9 cellular contexts compared by ENCODE assay signal in the genomic region with DNA sequence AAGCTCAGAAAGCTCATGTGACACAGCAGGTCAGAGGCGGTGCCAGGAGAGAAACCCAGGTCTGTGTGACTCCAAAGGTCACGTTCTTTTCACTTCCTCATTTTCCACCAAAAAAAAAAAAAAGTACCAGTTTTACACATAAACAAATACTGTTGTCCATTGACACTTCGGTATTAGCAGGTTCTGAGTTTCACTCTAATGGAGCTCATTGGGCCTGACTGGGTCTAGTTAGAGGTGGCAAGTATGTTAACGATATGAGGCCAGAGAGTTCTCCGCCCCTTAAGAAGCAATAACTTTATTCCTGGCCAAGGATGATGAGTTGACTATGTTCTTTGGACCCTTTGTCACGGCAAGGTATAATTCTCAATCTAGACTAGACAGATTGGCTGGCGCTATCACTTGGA. TPM values are rescaled to one million over a fixed set of nuclear protein-coding genes. Genes with fewer than 3 reads are reported as not detected.
A peak's percentile ranks its signal among the peaks of the same experiment; 100 is the strongest.
DNase-seq lines count a peak whose midpoint lies in the region; ATAC-seq and TF ChIP-seq lines count a peak whose summit lies in the region.
"Had no signal": no experiment of that assay in that cellular context is flagged by ENCODE, and none has a peak within 500 bp of the region (broad histone marks: within the 10 kb centered on the region; RNA-seq: fewer than 3 reads in every experiment).

No MANE protein-coding gene starts in this region.

- H3K14ac ChIP-seq in trophoblast cell (ENCODE audit: low read length) = no peak overlapping the region

- no peak overlapping the region for H2BK12ac ChIP-seq in trophoblast cell (ENCODE audit: low read length)

- H3K9ac ChIP-seq in trophoblast cell (ENCODE audit: low read length) (no peak overlapping the region), mammary epithelial cell (ENCODE audit: insufficient read depth, low read length) (no peak overlapping the region)

- intact Hi-C loops in mammary epithelial cell (cut with micrococcal nuclease) (no loop called here), posterior cingulate gyrus (cut with DNase I) (no loop called here)

- no peaks in the 10 kb centered on the region for H3K79me2 ChIP-seq in trophoblast cell (ENCODE audit: control insufficient read depth, insufficient read depth, low read length, poor library complexity)
- no peaks in the 10 kb centered on the region for H3K79me2 ChIP-seq in mammary epithelial cell (ENCODE audit: insufficient read depth, low read length)

- dilution Hi-C loops in mammary epithelial cell (cut with HindIII; ENCODE audit: low sequenced_read_pairs) = no loop called here

- H3K9me3 ChIP-seq in trophoblast cell (ENCODE audit: insufficient read depth, low read depth, low read length) = no peaks in the 10 kb centered on the region
- no peaks in the 10 kb centered on the region for H3K9me3 ChIP-seq in mammary epithelial cell (replicated peaks; ENCODE audit: insufficient read depth, low read length)

- no peak overlapping the region for H4K8ac ChIP-seq in trophoblast cell (ENCODE audit: low read depth, low read length)

- in situ Hi-C loops in mammary epithelial cell (cut with MboI; ENCODE audit: low sequenced_read_pairs in 2 of 2) = no loop called here

- no peak for TF ChIP-seq CTCF in mammary epithelial cell (conservative IDR thresholded peaks at IDR 0.05 in 1 of 2, IDR thresholded peaks at IDR 0.05 in 1 of 2; ENCODE audit: extremely low read depth in 1 of 2, insufficient read depth in 1 of 2, low read depth in 1 of 2, low read length in 2 of 2)

- H2AFZ ChIP-seq in trophoblast cell (ENCODE audit: insufficient read depth, low read length, poor library complexity) = no peak overlapping the region
- H2AFZ ChIP-seq in mammary epithelial cell (ENCODE audit: low read depth, low read length) = no peak overlapping the region

- no peaks in the 10 kb centered on the region for H4K20me1 ChIP-seq in mammary epithelial cell (ENCODE audit: insufficient read depth, low read length)

- peak; percentile 79 for ATAC-seq in GM19043 (IDR thresholded peaks at IDR 0.05; ENCODE audit: low read depth, unreplicated experiment)
- ATAC-seq in HG02938 (IDR thresholded peaks at IDR 0.05; ENCODE audit: unreplicated experiment) = peak; percentile 87

- no peak overlapping the region for H2BK5ac ChIP-seq in trophoblast cell (ENCODE audit: low read depth, low read length, poor library complexity)

- no peaks in the 10 kb centered on the region for H3K79me1 ChIP-seq in trophoblast cell (ENCODE audit: low read length)

- H3K27me3 ChIP-seq in trophoblast cell (ENCODE audit: insufficient read depth, low read length) = no peaks in the 10 kb centered on the region
- H3K27me3 ChIP-seq in mammary epithelial cell (ENCODE audit: insufficient read depth, low read length) = no peaks in the 10 kb centered on the region

- no CpG with 5 or more reads among the region's 7 CpGs for WGBS in trophoblast cell (ENCODE audit: extremely low coverage, insufficient coverage, insufficient read length)
- 99% methylated on average over 7 of the region's 7 CpGs for WGBS in mammary epithelial cell (ENCODE audit: low coverage, missing lambda C conversion rate)

- no peak overlapping the region for H2BK120ac ChIP-seq in trophoblast cell (ENCODE audit: insufficient read depth, low read length, poor library complexity)

- H3K18ac ChIP-seq in trophoblast cell (ENCODE audit: low read length) = no peak overlapping the region

- no peak overlapping the region for H3K4me2 ChIP-seq in trophoblast cell (ENCODE audit: low read length)
- no peak overlapping the region for H3K4me2 ChIP-seq in mammary epithelial cell (ENCODE audit: insufficient read depth, low read depth, low read length)

- no peak overlapping the region for H3K23ac ChIP-seq in trophoblast cell (ENCODE audit: low read length)

- no peak overlapping the region for H4K12ac ChIP-seq in trophoblast cell (ENCODE audit: low read depth, low read length)

- H4K91ac ChIP-seq in trophoblast cell (ENCODE audit: low read depth, low read length) = no peak overlapping the region

- no peaks in the 10 kb centered on the region for H3K36me3 ChIP-seq in trophoblast cell (ENCODE audit: control insufficient read depth in 1 of 2, insufficient read depth in 2 of 2, low read length in 2 of 2)
- no peaks in the 10 kb centered on the region for H3K36me3 ChIP-seq in mammary epithelial cell (ENCODE audit: insufficient read depth, low read length)

- DNase-seq in NOMO-1 (lab: John Stamatoyannopoulos, UW; ENCODE audit: unreplicated experiment in 2 of 2) (peak; percentile 50 to 84), trophoblast cell (peak; percentile 11 to 41), AG08396 (ENCODE audit: low spot score) (no peak), mammary epithelial cell (no peak), posterior cingulate gyrus (no peak), NCI-H510A treated with DMSO at 0.1 percent for 48 hours (lab: John Stamatoyannopoulos, UW) (no peak)

- no peak overlapping the region for H3K4me3 ChIP-seq in trophoblast cell (ENCODE audit: low read depth, low read length)
- no peak overlapping the region for H3K4me3 ChIP-seq in mammary epithelial cell (replicated peaks in 1 of 3; ENCODE audit: insufficient read depth in 1 of 3, low read depth in 2 of 3, low read length in 3 of 3)
- H3K4me3 ChIP-seq: SK-N-MC had no signal

- no peak overlapping the region for H3K27ac ChIP-seq in trophoblast cell (ENCODE audit: low read depth, low read length)
- no peak overlapping the region for H3K27ac ChIP-seq in mammary epithelial cell (ENCODE audit: insufficient read depth, low read depth, low read length)
- H3K27ac ChIP-seq: SK-N-MC had no signal

- CTCF ChIA-PET in mammary epithelial cell (lab: Charles Lee; ENCODE audit: low non-redundant PET) = no interaction called here

- H3K4ac ChIP-seq in trophoblast cell (ENCODE audit: low read depth, low read length) = no peak overlapping the region

- H3K4me1 ChIP-seq in trophoblast cell (ENCODE audit: control insufficient read depth in 1 of 2, insufficient read depth in 2 of 2, low read length in 2 of 2) (peaks cover 0 to 2% of the 10 kb centered on the region in 2 experiments), mammary epithelial cell (ENCODE audit: insufficient read depth, low read length) (no peaks in the 10 kb centered on the region)

- no TSS peak for BruUV-seq in mammary epithelial cell (replicated peaks; lab: Mats Ljungman, UMichigan)

- H2AK5ac ChIP-seq in trophoblast cell (ENCODE audit: low read length) = no peak overlapping the region

RNA-seq across cellular contexts. Expression of a gene that starts 30.0 kb away (rescaled TPM):
- polyA plus RNA-seq in trophoblast cell (2013) = 12.6 and 13.1 TPM in 2 replicates
- 10 to 100 TPM; 22.0 to 23.5 TPM for total RNA-seq in mammary epithelial cell
- 7.8 TPM for polyA plus RNA-seq in mammary epithelial cell
- 12.1 TPM for polyA minus RNA-seq in mammary epithelial cell

RNA-seq across cellular contexts. Expression of a gene that starts 33.4 kb away (rescaled TPM):
- 1,042 and 1,059 TPM in 2 replicates for polyA plus RNA-seq in trophoblast cell (2013)
- 100 to 1,000 TPM; 209 to 262 TPM for total RNA-seq in mammary epithelial cell
- polyA plus RNA-seq in mammary epithelial cell = 394 TPM
- 16.2 TPM for polyA minus RNA-seq in mammary epithelial cell

Comparison
In these comparisons a context has a peak if more than half of its experiments do, and no peak if none do; other contexts are left out.
1. DNase-seq: peak in NOMO-1 (2 of 2) and trophoblast cell (2 of 2); none in AG08396 (single experiment), mammary epithelial cell (single experiment), posterior cingulate gyrus (0 of 10) and NCI-H510A treated with DMSO at 0.1 percent for 48 hours (single experiment).